Comparison of ENCODE assay signal across 8 cellular contexts in the genomic region with DNA sequence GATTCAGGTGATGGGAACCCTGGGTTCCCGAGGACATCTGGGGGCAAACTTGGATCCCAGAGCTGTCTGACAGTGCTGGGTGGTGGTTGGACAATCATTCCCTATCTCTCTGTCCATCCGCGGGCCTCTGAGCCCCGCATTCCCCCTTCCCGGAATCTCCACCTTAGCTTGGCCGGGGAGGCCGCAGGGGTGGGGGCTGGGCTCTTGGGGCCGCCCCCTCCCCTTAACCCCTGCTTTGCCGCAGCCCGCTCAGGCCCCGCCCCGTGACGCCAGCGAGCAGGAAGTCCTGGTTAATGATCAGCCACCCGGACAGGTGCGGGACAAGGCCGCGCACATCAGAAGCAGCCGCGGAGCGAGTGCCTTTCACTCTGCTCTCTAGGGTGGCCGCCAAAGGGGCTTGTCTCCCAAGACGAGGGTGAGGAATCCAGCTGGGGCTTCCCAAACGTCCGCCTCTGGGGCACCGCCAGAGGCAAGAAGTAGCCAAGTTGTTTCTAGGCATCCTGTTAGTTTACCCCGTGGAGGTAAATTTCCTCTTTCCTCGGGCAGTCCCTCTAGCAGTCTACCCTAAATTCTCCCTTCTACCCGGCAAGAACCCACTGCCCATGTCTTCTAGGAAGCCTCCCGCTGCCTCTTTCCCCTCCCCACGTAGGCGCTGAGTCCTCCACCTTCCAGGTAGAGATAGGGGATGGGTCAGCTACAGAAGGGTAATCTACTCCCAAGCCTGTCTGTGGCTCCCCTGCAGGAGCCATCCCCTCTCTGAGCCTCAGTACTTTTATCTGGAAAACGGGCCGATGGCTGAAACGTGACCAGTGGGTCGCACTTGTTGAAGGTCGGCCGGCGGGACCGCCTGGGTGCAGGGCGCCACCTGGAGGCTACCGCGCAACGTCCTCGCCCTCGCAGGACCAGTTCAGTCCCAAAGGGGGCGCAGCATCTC. TPM values are rescaled to one million over a fixed set of nuclear protein-coding genes. Genes with fewer than 3 reads are reported as not detected.
A peak's percentile ranks its signal among the peaks of the same experiment; 100 is the strongest.
DNase-seq lines count a peak whose midpoint lies in the region; ATAC-seq and TF ChIP-seq lines count a peak whose summit lies in the region.

No MANE protein-coding gene starts in this region.

- CTCF ChIA-PET in mammary epithelial cell (lab: Charles Lee; ENCODE audit: low non-redundant PET), result interaction anchor here (0.6 kb wide), 1 partner anchor 11 kb away, joined by 3 read pairs; no protein-coding TSS in a partner anchor

- dilution Hi-C loops in mammary epithelial cell (cut with HindIII; ENCODE audit: low sequenced_read_pairs), result no loop called here

- H3K27ac ChIP-seq in WERI-Rb-1 (no peak overlapping the region), mammary epithelial cell (ENCODE audit: insufficient read depth, low read depth, low read length) (no peak overlapping the region)

- no peaks in the 10 kb centered on the region for H4K20me1 ChIP-seq in mammary epithelial cell (ENCODE audit: insufficient read depth, low read length)

- H2AFZ ChIP-seq in mammary epithelial cell (ENCODE audit: low read depth, low read length), result no peak overlapping the region

- H3K27me3 Mint-ChIP-seq in immature natural killer cell (ENCODE audit: low read depth in 3 of 3), result peaks cover 4 to 16% (median 9%) of the 10 kb centered on the region in 3 donors

- H3K4me1 ChIP-seq in mammary epithelial cell (ENCODE audit: insufficient read depth, low read length), result peaks cover 32% of the 10 kb centered on the region

- peaks cover 20% of the 10 kb centered on the region for H3K79me2 ChIP-seq in mammary epithelial cell (ENCODE audit: insufficient read depth, low read length)

- H3K27me3 ChIP-seq in WERI-Rb-1 (ENCODE audit: insufficient read depth, low read depth, severe bottlenecking) (no peaks in the 10 kb centered on the region), mammary epithelial cell (ENCODE audit: insufficient read depth, low read length) (no peaks in the 10 kb centered on the region)

- TF ChIP-seq CTCF in AG10803 (conservative IDR thresholded peaks at IDR 0.05; ENCODE audit: low read length), result peak; percentile 98
- TF ChIP-seq CTCF in WERI-Rb-1 (IDR thresholded peaks at IDR 0.05; ENCODE audit: low read depth, low read length), result peak; percentile 95
- TF ChIP-seq CTCF in mammary epithelial cell (conservative IDR thresholded peaks at IDR 0.05 in 1 of 2, IDR thresholded peaks at IDR 0.05 in 1 of 2; ENCODE audit: extremely low read depth in 1 of 2, insufficient read depth in 1 of 2, low read depth in 1 of 2, low read length in 2 of 2), result peak; percentile 100

- H3K4me3 Mint-ChIP-seq in immature natural killer cell, result peak overlapping the region; percentile 52 to 82 (median 71)

- no peak overlapping the region for H3K9ac ChIP-seq in mammary epithelial cell (ENCODE audit: insufficient read depth, low read length)

- no peaks in the 10 kb centered on the region for H3K9me3 Mint-ChIP-seq in immature natural killer cell

- H3K36me3 Mint-ChIP-seq in immature natural killer cell, result peaks cover 0 to 8% (median 6%) of the 10 kb centered on the region in 3 donors

- no peak for ATAC-seq in HG03521 (IDR thresholded peaks at IDR 0.05; ENCODE audit: unreplicated experiment)

- DNase-seq in AG10803 (ENCODE audit: low read depth), result peak; percentile 83
- peak; percentile 47 for DNase-seq in NCI-H2081 treated with DMSO at 0.1 percent for 48 hours (lab: John Stamatoyannopoulos, UW)
- DNase-seq in WERI-Rb-1, result peak; percentile 85
- peak; percentile 68 for DNase-seq in mammary epithelial cell
- DNase-seq in immature natural killer cell, result peak; percentile 79 to 81 (median 81)
- peak; percentile 68 for DNase-seq in smooth muscle cell of the brain vasculature (ENCODE audit: low read depth, low spot score)

- TF ChIP-seq POLR2A in GM19099 (IDR thresholded peaks at IDR 0.05; ENCODE audit: extremely low read depth, insufficient read length, low read depth), result peak; percentile 91

- peak overlapping the region; percentile 38 for H3K4me3 ChIP-seq in AG10803 (ENCODE audit: low read length)
- H3K4me3 ChIP-seq in WERI-Rb-1 (ENCODE audit: low read depth, low read length), result no peak overlapping the region
- H3K4me3 ChIP-seq in mammary epithelial cell (replicated peaks in 1 of 3; ENCODE audit: insufficient read depth in 1 of 3, low read depth in 2 of 3, low read length in 3 of 3), result peak overlapping the region in 1 of 3 experiments; percentile 35

- peak overlapping the region; percentile 65 for H3K4me2 ChIP-seq in mammary epithelial cell (ENCODE audit: insufficient read depth, low read depth, low read length)

- in situ Hi-C loops in mammary epithelial cell (cut with MboI; ENCODE audit: low sequenced_read_pairs in 2 of 2), result no loop called here

- peaks cover 23 to 28% of the 10 kb centered on the region in 2 donors for H3K4me1 Mint-ChIP-seq in immature natural killer cell

- intact Hi-C loops in mammary epithelial cell (cut with micrococcal nuclease), result loop anchor here (1.0 to 10.0 kb wide), 3 partner anchors 66 to 192 kb away; no protein-coding TSS in a partner anchor

- peaks cover 17% of the 10 kb centered on the region for H3K36me3 ChIP-seq in WERI-Rb-1
- no peaks in the 10 kb centered on the region for H3K36me3 ChIP-seq in mammary epithelial cell (ENCODE audit: insufficient read depth, low read length)

- peak overlapping the region in 5 of 6 donors; percentile 2 to 75 (median 47) for H3K27ac Mint-ChIP-seq in immature natural killer cell

- BruUV-seq in mammary epithelial cell (replicated peaks; lab: Mats Ljungman, UMichigan), result no TSS peak

- H3K9me3 ChIP-seq in WERI-Rb-1 (ENCODE audit: severe bottlenecking), result no peaks in the 10 kb centered on the region
- H3K9me3 ChIP-seq in mammary epithelial cell (replicated peaks; ENCODE audit: insufficient read depth, low read length), result no peaks in the 10 kb centered on the region

- WGBS in mammary epithelial cell (ENCODE audit: low coverage, missing lambda C conversion rate), result 12% methylated on average over 19 of the region's 47 CpGs

RNA-seq across cellular contexts. Expression of a gene that starts 3.0 kb away (rescaled TPM):
- 10 to 100 TPM; 15.9 to 28.0 TPM for total RNA-seq in mammary epithelial cell
- polyA plus RNA-seq in mammary epithelial cell (5.7 TPM), immature natural killer cell (1 to 10 TPM; 3.4 to 9.4 (median 7.0) TPM)
- polyA minus RNA-seq in mammary epithelial cell, result 6.1 TPM

RNA-seq across cellular contexts. Expression of a gene that starts 18.8 kb away (rescaled TPM):
- not detected for total RNA-seq in mammary epithelial cell
- polyA plus RNA-seq in mammary epithelial cell, result not detected
- polyA minus RNA-seq in mammary epithelial cell, result not detected
- polyA plus RNA-seq in immature natural killer cell, result not detected

RNA-seq across cellular contexts. Expression of a gene that starts 19.5 kb away (rescaled TPM):
- total RNA-seq in mammary epithelial cell, result 1 to 10 TPM; 1.8 to 8.9 TPM
- polyA plus RNA-seq in mammary epithelial cell, result 1.4 TPM
- polyA minus RNA-seq in mammary epithelial cell, result 1.8 TPM
- polyA plus RNA-seq in immature natural killer cell, result under 1 TPM; 0.12 to 0.45 (median 0.13) TPM

RNA-seq across cellular contexts. Expression of a gene that starts 20.0 kb away (rescaled TPM):
- total RNA-seq in mammary epithelial cell, result 10 to 100 TPM; 32.3 to 81.6 TPM
- polyA plus RNA-seq in mammary epithelial cell (56.2 TPM), immature natural killer cell (10 to 100 TPM in 1 of 3 donors, 1 to 10 TPM in 2; 2.1 to 14.6 (median 5.6) TPM)
- 163 TPM for polyA minus RNA-seq in mammary epithelial cell

RNA-seq across cellular contexts. Expression of a gene that starts 31.7 kb away (rescaled TPM):
- total RNA-seq in mammary epithelial cell, result not detected
- polyA plus RNA-seq in mammary epithelial cell (not detected), immature natural killer cell (not detected)
- not detected for polyA minus RNA-seq in mammary epithelial cell
